1 cellular context compared by ENCODE assay signal in genomic region chr11:119067371-119068222, GRCh38.
A peak's percentile ranks its signal among the peaks of the same experiment; 100 is the strongest.
TF ChIP-seq lines count a peak whose summit lies in the region.

Gene VPS11, plus strand, starts transcription at chr11:119067818. Its CDS starts 6 bp downstream, at chr11:119067824.

TF ChIP-seq in K562, 482 proteins besides CTCF, POLR2A, EP300 and RAD21 (continued from another document and continues in another):
- no peak for TF ChIP-seq ZNF449 (CRISPR knock-in tag; IDR thresholded peaks at IDR 0.05)
- TF ChIP-seq, protein P1, sequence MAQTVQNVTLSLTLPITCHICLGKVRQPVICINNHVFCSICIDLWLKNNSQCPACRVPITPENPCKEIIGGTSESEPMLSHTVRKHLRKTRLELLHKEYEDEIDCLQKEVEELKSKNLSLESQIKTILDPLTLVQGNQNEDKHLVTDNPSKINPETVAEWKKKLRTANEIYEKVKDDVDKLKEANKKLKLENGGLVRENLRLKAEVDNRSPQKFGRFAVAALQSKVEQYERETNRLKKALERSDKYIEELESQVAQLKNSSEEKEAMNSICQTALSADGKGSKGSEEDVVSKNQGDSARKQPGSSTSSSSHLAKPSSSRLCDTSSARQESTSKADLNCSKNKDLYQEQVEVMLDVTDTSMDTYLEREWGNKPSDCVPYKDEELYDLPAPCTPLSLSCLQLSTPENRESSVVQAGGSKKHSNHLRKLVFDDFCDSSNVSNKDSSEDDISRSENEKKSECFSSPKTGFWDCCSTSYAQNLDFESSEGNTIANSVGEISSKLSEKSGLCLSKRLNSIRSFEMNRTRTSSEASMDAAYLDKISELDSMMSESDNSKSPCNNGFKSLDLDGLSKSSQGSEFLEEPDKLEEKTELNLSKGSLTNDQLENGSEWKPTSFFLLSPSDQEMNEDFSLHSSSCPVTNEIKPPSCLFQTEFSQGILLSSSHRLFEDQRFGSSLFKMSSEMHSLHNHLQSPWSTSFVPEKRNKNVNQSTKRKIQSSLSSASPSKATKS (CRISPR knock-in tag; IDR thresholded peaks at IDR 0.05) = no peak
- peak; percentile 90 for TF ChIP-seq RBFOX2 (IDR thresholded peaks at IDR 0.05; ENCODE audit: low read depth, low read length)
- TF ChIP-seq PRPF4 (IDR thresholded peaks at IDR 0.05; ENCODE audit: insufficient read depth, low read depth, low read length, poor library complexity, severe bottlenecking) = no peak
- peak in 1 of 2 experiments; percentile 50; a peak in 2 of 4 replicates for TF ChIP-seq ARNT (IDR thresholded peaks at IDR 0.05)
- TF ChIP-seq BRCA1 (IDR thresholded peaks at IDR 0.05) = no peak
- TF ChIP-seq BRCA1 (CRISPR knock-in tag; IDR thresholded peaks at IDR 0.05) = no peak
- no peak for TF ChIP-seq RBM22 (IDR thresholded peaks at IDR 0.05; ENCODE audit: low read depth, low read length, poor library complexity, severe bottlenecking)
- no peak; the same call in 1 of the 2 replicates for TF ChIP-seq POLR2H (tag; IDR thresholded peaks at IDR 0.05; ENCODE audit: low read depth)
- no peak for TF ChIP-seq ZNF41 (CRISPR knock-in tag; conservative IDR thresholded peaks at IDR 0.05)
- peak; percentile 87 for TF ChIP-seq FOS (IDR thresholded peaks at IDR 0.05; ENCODE audit: extremely low read depth, insufficient read length)
- TF ChIP-seq ZNF76 (CRISPR knock-in tag; IDR thresholded peaks at IDR 0.05; ENCODE audit: borderline replicate concordance) = no peak
- no peak for TF ChIP-seq NR2C2 (CRISPR knock-in tag; IDR thresholded peaks at IDR 0.05)
- peak; percentile 95 for TF ChIP-seq NR2C2 (tag; IDR thresholded peaks at IDR 0.05)
- TF ChIP-seq CREB3L1 (IDR thresholded peaks at IDR 0.05; ENCODE audit: borderline replicate concordance, low read depth) = 0 out of 2 replicates have a peak, but pooled peaks have one; percentile 34
- no peak for TF ChIP-seq THRA (IDR thresholded peaks at IDR 0.05)
- peak; percentile 73 for TF ChIP-seq NFYB (IDR thresholded peaks at IDR 0.05; ENCODE audit: extremely low read depth, insufficient read length)
- TF ChIP-seq RFX7 (CRISPR knock-in tag; IDR thresholded peaks at IDR 0.05) = no peak
- TF ChIP-seq USF2 (CRISPR knock-in tag; IDR thresholded peaks at IDR 0.05) = peak; percentile 99
- no peak for TF ChIP-seq KAT2B (IDR thresholded peaks at IDR 0.05; ENCODE audit: low read depth, low read length)
- TF ChIP-seq HSF4 (CRISPR knock-in tag; IDR thresholded peaks at IDR 0.05; ENCODE audit: borderline replicate concordance) = no peak
- peak; percentile 88 for TF ChIP-seq TAF1 (IDR thresholded peaks at IDR 0.05; ENCODE audit: control insufficient read depth, extremely low read depth, insufficient read depth, low read length, severe bottlenecking)
- TF ChIP-seq, protein P2, sequence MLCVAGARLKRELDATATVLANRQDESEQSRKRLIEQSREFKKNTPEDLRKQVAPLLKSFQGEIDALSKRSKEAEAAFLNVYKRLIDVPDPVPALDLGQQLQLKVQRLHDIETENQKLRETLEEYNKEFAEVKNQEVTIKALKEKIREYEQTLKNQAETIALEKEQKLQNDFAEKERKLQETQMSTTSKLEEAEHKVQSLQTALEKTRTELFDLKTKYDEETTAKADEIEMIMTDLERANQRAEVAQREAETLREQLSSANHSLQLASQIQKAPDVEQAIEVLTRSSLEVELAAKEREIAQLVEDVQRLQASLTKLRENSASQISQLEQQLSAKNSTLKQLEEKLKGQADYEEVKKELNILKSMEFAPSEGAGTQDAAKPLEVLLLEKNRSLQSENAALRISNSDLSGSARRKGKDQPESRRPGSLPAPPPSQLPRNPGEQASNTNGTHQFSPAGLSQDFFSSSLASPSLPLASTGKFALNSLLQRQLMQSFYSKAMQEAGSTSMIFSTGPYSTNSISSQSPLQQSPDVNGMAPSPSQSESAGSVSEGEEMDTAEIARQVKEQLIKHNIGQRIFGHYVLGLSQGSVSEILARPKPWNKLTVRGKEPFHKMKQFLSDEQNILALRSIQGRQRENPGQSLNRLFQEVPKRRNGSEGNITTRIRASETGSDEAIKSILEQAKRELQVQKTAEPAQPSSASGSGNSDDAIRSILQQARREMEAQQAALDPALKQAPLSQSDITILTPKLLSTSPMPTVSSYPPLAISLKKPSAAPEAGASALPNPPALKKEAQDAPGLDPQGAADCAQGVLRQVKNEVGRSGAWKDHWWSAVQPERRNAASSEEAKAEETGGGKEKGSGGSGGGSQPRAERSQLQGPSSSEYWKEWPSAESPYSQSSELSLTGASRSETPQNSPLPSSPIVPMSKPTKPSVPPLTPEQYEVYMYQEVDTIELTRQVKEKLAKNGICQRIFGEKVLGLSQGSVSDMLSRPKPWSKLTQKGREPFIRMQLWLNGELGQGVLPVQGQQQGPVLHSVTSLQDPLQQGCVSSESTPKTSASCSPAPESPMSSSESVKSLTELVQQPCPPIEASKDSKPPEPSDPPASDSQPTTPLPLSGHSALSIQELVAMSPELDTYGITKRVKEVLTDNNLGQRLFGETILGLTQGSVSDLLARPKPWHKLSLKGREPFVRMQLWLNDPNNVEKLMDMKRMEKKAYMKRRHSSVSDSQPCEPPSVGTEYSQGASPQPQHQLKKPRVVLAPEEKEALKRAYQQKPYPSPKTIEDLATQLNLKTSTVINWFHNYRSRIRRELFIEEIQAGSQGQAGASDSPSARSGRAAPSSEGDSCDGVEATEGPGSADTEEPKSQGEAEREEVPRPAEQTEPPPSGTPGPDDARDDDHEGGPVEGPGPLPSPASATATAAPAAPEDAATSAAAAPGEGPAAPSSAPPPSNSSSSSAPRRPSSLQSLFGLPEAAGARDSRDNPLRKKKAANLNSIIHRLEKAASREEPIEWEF (CRISPR knock-in tag; IDR thresholded peaks at IDR 0.05) = no peak
- no peak for TF ChIP-seq SNIP1 (IDR thresholded peaks at IDR 0.05; ENCODE audit: low read depth)
- TF ChIP-seq CREBBP (IDR thresholded peaks at IDR 0.05; ENCODE audit: low read depth, low read length) = no peak
- no peak for TF ChIP-seq AFF4 (CRISPR knock-in tag; IDR thresholded peaks at IDR 0.05)
- TF ChIP-seq REST (CRISPR knock-in tag; IDR thresholded peaks at IDR 0.05; ENCODE audit: low read depth) = no peak
- TF ChIP-seq ZNF512 (tag; IDR thresholded peaks at IDR 0.05) = no peak
- no peak for TF ChIP-seq MED1 (CRISPR knock-in tag; IDR thresholded peaks at IDR 0.05; ENCODE audit: borderline replicate concordance)
- no peak for TF ChIP-seq KAT7 (CRISPR knock-in tag; IDR thresholded peaks at IDR 0.05; ENCODE audit: borderline replicate concordance)
- TF ChIP-seq ZBTB26 (CRISPR knock-in tag; IDR thresholded peaks at IDR 0.05) = no peak
